ENCODE assay signal across 20 cellular contexts in the genomic region with DNA sequence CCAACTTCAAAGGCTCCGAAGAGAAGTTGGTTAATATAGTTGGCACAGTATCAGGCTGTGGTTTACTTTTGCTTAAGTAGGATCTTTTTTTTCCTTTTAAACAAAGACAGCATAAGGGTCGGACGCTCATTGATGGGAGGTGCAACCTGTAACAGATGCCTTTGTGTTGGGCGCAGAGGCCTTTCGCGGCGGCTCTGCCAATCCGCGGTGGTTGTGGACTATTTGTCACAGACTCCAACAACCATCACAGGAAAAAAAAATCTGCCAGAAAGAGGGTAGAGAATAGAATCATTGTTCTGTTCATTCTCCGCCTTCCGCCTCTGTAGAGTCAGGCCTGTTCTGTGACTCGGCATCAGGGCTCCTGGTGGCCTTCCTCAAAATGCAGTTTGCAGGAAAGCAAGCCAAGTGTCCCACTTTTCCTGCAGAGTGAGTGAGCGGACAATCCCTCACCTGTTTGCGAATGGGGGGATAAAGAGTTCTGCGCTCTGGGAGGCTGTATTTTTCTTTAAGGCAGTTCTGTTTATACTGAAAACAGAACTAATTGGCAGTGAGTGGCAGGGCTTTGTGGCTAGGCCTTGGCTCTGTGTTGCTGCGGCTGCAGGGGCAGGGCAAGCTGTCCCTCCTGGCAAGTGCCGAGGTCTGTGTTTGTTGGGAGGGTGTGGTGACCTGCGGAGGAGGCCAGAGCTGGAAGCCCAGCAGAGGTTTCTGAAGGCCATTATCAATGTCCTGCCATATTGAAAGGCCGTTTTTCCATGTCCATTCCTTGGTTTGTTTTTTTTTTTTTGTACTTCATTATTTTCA.
DNase-seq lines count a peak whose midpoint lies in the region; ATAC-seq and TF ChIP-seq lines count a peak whose summit lies in the region.
"Had no signal": no experiment of that assay in that cellular context is flagged by ENCODE, and none has a peak within 500 bp of the region (broad histone marks: within the 10 kb centered on the region; RNA-seq: fewer than 3 reads in every experiment).

No MANE protein-coding gene starts in this region.

- no peak for TF ChIP-seq CTCF in kidney epithelial cell (IDR thresholded peaks at IDR 0.05; ENCODE audit: insufficient read depth, low read length, poor library complexity, severe bottlenecking)

- DNase-seq in DMS53 (lab: John Stamatoyannopoulos, UW) (peak; percentile 53), DMS53 treated with DMSO at 0.1 percent for 48 hours (lab: John Stamatoyannopoulos, UW; ENCODE audit: unreplicated experiment) (no peak), anterior cingulate cortex (lab: John Stamatoyannopoulos, UW) (peak in 43 of 58 donors; percentile 2 to 80 (median 33)), kidney epithelial cell (ENCODE audit: low read depth) (peak; percentile 47), superior temporal gyrus (ENCODE audit: extremely low spot score) (peak; percentile 93), cerebellar nuclear complex (lab: John Stamatoyannopoulos, UW) (no peak), DMS 273 treated with DMSO at 0.1 percent for 48 hours (lab: John Stamatoyannopoulos, UW) (no peak)
- DNase-seq in activated naive CD8-positive, alpha-beta T cell treated with anti-CD3 and anti-CD28 coated beads, Interleukin-2, amount 50 U/mL, for 24 hours = no peak
- DNase-seq: 8988T; activated gamma-delta T cell treated with Interleukin-2 at 50 U/mL for 16 hours; brain microvascular endothelial cell; effector CD4-positive, alpha-beta T cell; GM23248; NCI-H2081; nephron progenitor cell had no signal

- no peaks in the 10 kb centered on the region for H3K27me3 ChIP-seq in kidney epithelial cell (ENCODE audit: control insufficient read depth, insufficient read depth, low read length)
- H3K27me3 ChIP-seq: brain microvascular endothelial cell, upper lobe of left lung had no signal

- H3K9me3 Mint-ChIP-seq in activated naive CD8-positive, alpha-beta T cell treated with anti-CD3 and anti-CD28 coated beads, Interleukin-2, amount 50 U/mL, for 24 hours = no peaks in the 10 kb centered on the region

- H3K4me1 Mint-ChIP-seq in activated naive CD8-positive, alpha-beta T cell treated with anti-CD3 and anti-CD28 coated beads, Interleukin-2, amount 50 U/mL, for 24 hours = no peaks in the 10 kb centered on the region

- no peaks in the 10 kb centered on the region for H3K36me3 ChIP-seq in kidney epithelial cell (ENCODE audit: control insufficient read depth, insufficient read depth, low read length)
- H3K36me3 ChIP-seq: brain microvascular endothelial cell, upper lobe of left lung had no signal

- no peaks in the 10 kb centered on the region for H3K36me3 Mint-ChIP-seq in activated naive CD8-positive, alpha-beta T cell treated with anti-CD3 and anti-CD28 coated beads, Interleukin-2, amount 50 U/mL, for 24 hours (ENCODE audit: low read depth)

- no peak overlapping the region for H3K4me3 Mint-ChIP-seq in activated naive CD8-positive, alpha-beta T cell treated with anti-CD3 and anti-CD28 coated beads, Interleukin-2, amount 50 U/mL, for 24 hours
- H3K4me3 Mint-ChIP-seq: nephron progenitor cell had no signal

- H3K27ac Mint-ChIP-seq in activated naive CD8-positive, alpha-beta T cell treated with anti-CD3 and anti-CD28 coated beads, Interleukin-2, amount 50 U/mL, for 24 hours = no peak overlapping the region
- H3K27ac Mint-ChIP-seq: nephron progenitor cell had no signal

- H3K27me3 Mint-ChIP-seq in activated naive CD8-positive, alpha-beta T cell treated with anti-CD3 and anti-CD28 coated beads, Interleukin-2, amount 50 U/mL, for 24 hours = no peaks in the 10 kb centered on the region

- no peak overlapping the region for H3K4me3 ChIP-seq in kidney epithelial cell (ENCODE audit: low read depth, low read length)
- H3K4me3 ChIP-seq: GM23248, lung, skin epidermis, upper lobe of left lung had no signal

- no peak for ATAC-seq in activated naive CD8-positive, alpha-beta T cell treated with anti-CD3 and anti-CD28 coated beads, Interleukin-2, amount 50 U/mL, for 24 hours
- ATAC-seq: activated CD4-positive, CD25-positive, alpha-beta regulatory T cell treated with anti-CD3 and anti-CD28 coated beads, Interleukin-2, amount 50 U/mL, for 24 hours; Right ventricle myocardium inferior had no signal

Comparison
In these comparisons a context has a peak if more than half of its experiments do, and no peak if none do; other contexts are left out.
1. DNase-seq: peak in DMS53 (single experiment), anterior cingulate cortex (43 of 58), kidney epithelial cell (single experiment) and superior temporal gyrus (single experiment); none in DMS53 treated with DMSO at 0.1 percent for 48 hours (single experiment), cerebellar nuclear complex (0 of 2), activated naive CD8-positive, alpha-beta T cell treated with anti-CD3 and anti-CD28 coated beads, Interleukin-2, amount 50 U/mL, for 24 hours (single experiment) and DMS 273 treated with DMSO at 0.1 percent for 48 hours (single experiment).